In genomic region chr20:25407311-25408169, GRCh38 we compare ENCODE assay signal across 8 cellular contexts. TPM values are rescaled to one million over a fixed set of nuclear protein-coding genes. Genes with fewer than 3 reads are reported as not detected.
DNase-seq lines count a peak whose midpoint lies in the region; ATAC-seq and TF ChIP-seq lines count a peak whose summit lies in the region.

GINS1 (plus strand) TSS chr20:25407673; CDS start chr20:25407821, 148 bp downstream.

- H3K36me3 ChIP-seq in BE2C: no peaks in the 10 kb centered on the region; the same call in 1 of the 2 replicates

- no peaks in the 10 kb centered on the region for H3K27me3 ChIP-seq in BE2C

- no peaks in the 10 kb centered on the region for H3K4me1 ChIP-seq in BE2C

- peak; percentile 79 for ATAC-seq in HG03378 (IDR thresholded peaks at IDR 0.05; ENCODE audit: unreplicated experiment)

- TF ChIP-seq CTCF in BE2C (IDR thresholded peaks at IDR 0.05; ENCODE audit: low read depth, low read length): no peak
- no peak for TF ChIP-seq CTCF in choroid plexus epithelial cell (conservative IDR thresholded peaks at IDR 0.05; ENCODE audit: low read depth, low read length)

- peak; percentile 91 for TF ChIP-seq POLR2A in GM19193 (IDR thresholded peaks at IDR 0.05; ENCODE audit: extremely low read depth, insufficient read depth, insufficient read length)

- DNase-seq in BE2C: peak; percentile 92
- peak; percentile 89 to 97 for DNase-seq in NCI-H446 (lab: John Stamatoyannopoulos, UW)
- peak; percentile 84 for DNase-seq in activated CD4-positive, CD25-positive, alpha-beta regulatory T cell treated with anti-CD3 and anti-CD28 coated beads, Interleukin-2, amount 50 U/mL, for 72 hours
- peak; percentile 87 for DNase-seq in choroid plexus epithelial cell (ENCODE audit: low read depth)
- DNase-seq in kidney tubule cell (ENCODE audit: low spot score): peak; percentile 92
- peak; percentile 21 to 61 for DNase-seq in stimulated activated CD4-positive, alpha-beta T cell treated with anti-CD3 and anti-CD28 coated beads, Interleukin-1b, Interleukin-23, amount 100 ng/mL, for 1 hour (ENCODE audit: low read depth in 2 of 2)

- H3K4me3 ChIP-seq in BE2C (ENCODE audit: low read depth, low read length) (peak within 1 kb of the TSS; percentile 81), choroid plexus epithelial cell (ENCODE audit: low read depth, low read length) (peak within 1 kb of the TSS; percentile 91)

- H3K9me3 ChIP-seq in BE2C: no peaks in the 10 kb centered on the region

RNA-seq across cellular contexts. Expression of gene GINS1, which starts in this region (rescaled TPM):
- polyA plus RNA-seq in BE2C (2012; ENCODE audit: insufficient read depth, insufficient read length, low read depth): 3.8 TPM

Comparison
In these comparisons a context has a peak if more than half of its experiments do, and no peak if none do; other contexts are left out.
1. Peak in every context shown above with its lines: DNase-seq, ATAC-seq and H3K4me3 ChIP-seq.
2. DNase-seq: peak in every context shown above with its lines; median percentile 93 in NCI-H446; 92 in BE2C; 92 in kidney tubule cell; 87 in choroid plexus epithelial cell; 84 in activated CD4-positive, CD25-positive, alpha-beta regulatory T cell treated with anti-CD3 and anti-CD28 coated beads, Interleukin-2, amount 50 U/mL, for 72 hours; 41 in stimulated activated CD4-positive, alpha-beta T cell treated with anti-CD3 and anti-CD28 coated beads, Interleukin-1b, Interleukin-23, amount 100 ng/mL, for 1 hour.